ENCODE assay signal across 14 cellular contexts in the genomic region with DNA sequence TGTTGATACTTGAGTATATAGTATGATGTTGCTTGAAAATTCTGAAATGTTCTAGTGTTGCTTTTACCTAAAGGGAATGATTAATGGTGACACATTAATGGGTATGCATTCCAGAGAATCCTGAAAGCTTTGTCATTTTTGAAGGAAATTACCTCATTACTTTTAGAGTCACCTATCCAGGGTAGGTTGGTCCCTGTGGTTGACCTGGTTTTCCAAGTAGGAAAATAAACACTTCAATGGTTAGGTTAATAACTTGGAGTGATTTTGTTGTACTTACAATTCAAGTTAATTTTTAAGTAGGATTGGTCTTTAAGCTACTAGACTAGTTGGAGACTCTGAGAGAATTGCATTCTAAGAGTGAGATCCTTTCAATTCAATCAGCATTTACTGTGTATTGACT. TPM values are rescaled to one million over a fixed set of nuclear protein-coding genes. Genes with fewer than 3 reads are reported as not detected.
A peak's percentile ranks its signal among the peaks of the same experiment; 100 is the strongest.
DNase-seq lines count a peak whose midpoint lies in the region; ATAC-seq, FAIRE-seq and TF ChIP-seq lines count a peak whose summit lies in the region.
"Had no signal": no experiment of that assay in that cellular context is flagged by ENCODE, and none has a peak within 500 bp of the region (broad histone marks: within the 10 kb centered on the region; RNA-seq: fewer than 3 reads in every experiment).

No MANE protein-coding gene starts in this region.

- H3K36me3 Mint-ChIP-seq in CD8-positive, alpha-beta memory T cell: no peaks in the 10 kb centered on the region
- H3K36me3 Mint-ChIP-seq: naive thymus-derived CD8-positive, alpha-beta T cell had no signal

- TF ChIP-seq CTCF in bronchial epithelial cell (IDR thresholded peaks at IDR 0.05; ENCODE audit: insufficient read depth, low read length, severe bottlenecking) (no peak), tibial artery (IDR thresholded peaks at IDR 0.05) (no peak)

- no peak for ATAC-seq in HG02870 (IDR thresholded peaks at IDR 0.05; ENCODE audit: unreplicated experiment)
- ATAC-seq: activated CD8-positive, alpha-beta T cell treated with anti-CD3 and anti-CD28 coated beads, Interleukin-2, amount 10 ng/mL, durations not matched to agents 7 days and 5 days; naive thymus-derived CD8-positive, alpha-beta T cell had no signal

- intact Hi-C loops in tibial artery (cut with DNase I; ENCODE audit: low total_unique reads): no loop called here

- H2BK5ac ChIP-seq in mesendoderm (ENCODE audit: low read length): no peak overlapping the region

- H3K4ac ChIP-seq in mesendoderm (ENCODE audit: low read depth, low read length): no peak overlapping the region

- H3K79me2 ChIP-seq in mesendoderm (ENCODE audit: control insufficient read depth, insufficient read depth, low read length): no peaks in the 10 kb centered on the region

- no peak overlapping the region for H3K27ac ChIP-seq in mesendoderm (ENCODE audit: low read depth, low read length)
- H3K27ac ChIP-seq in tibial artery: no peak overlapping the region
- no peak overlapping the region for H3K27ac ChIP-seq in CD8-positive, alpha-beta memory T cell (ENCODE audit: low read depth, low read length)

- H3K4me3 Mint-ChIP-seq in CD8-positive, alpha-beta memory T cell: no peak overlapping the region
- H3K4me3 Mint-ChIP-seq: activated CD8-positive, alpha-beta T cell treated with anti-CD3 and anti-CD28 coated beads, Interleukin-2, amount 10 ng/mL, durations not matched to agents 7 days and 5 days; naive thymus-derived CD8-positive, alpha-beta T cell had no signal

- no peak for FAIRE-seq in bronchial epithelial cell (lab: Jason Lieb, UNC)

- no peak overlapping the region for H3K23ac ChIP-seq in mesendoderm (ENCODE audit: low read length)

- H3K56ac ChIP-seq in mesendoderm (ENCODE audit: low read length): no peak overlapping the region

- no peak overlapping the region for H4K5ac ChIP-seq in mesendoderm (ENCODE audit: low read length)

- H3K9ac ChIP-seq in mesendoderm (ENCODE audit: low read length): no peak overlapping the region

- H3K27ac Mint-ChIP-seq in CD8-positive, alpha-beta memory T cell: peak overlapping the region in 1 of 8 donors; percentile 11
- H3K27ac Mint-ChIP-seq: activated CD8-positive, alpha-beta T cell treated with anti-CD3 and anti-CD28 coated beads, Interleukin-2, amount 10 ng/mL, durations not matched to agents 7 days and 5 days; naive thymus-derived CD8-positive, alpha-beta T cell had no signal

- no peaks in the 10 kb centered on the region for H3K9me3 ChIP-seq in tibial artery
- no peaks in the 10 kb centered on the region for H3K9me3 ChIP-seq in CD8-positive, alpha-beta memory T cell (ENCODE audit: low read length)
- H3K9me3 ChIP-seq: uterus had no signal

- no peak overlapping the region for H3K4me3 ChIP-seq in bronchial epithelial cell (ENCODE audit: low read depth, low read length)
- no peak overlapping the region for H3K4me3 ChIP-seq in mesendoderm (ENCODE audit: low read length)
- no peak overlapping the region for H3K4me3 ChIP-seq in tibial artery
- no peak overlapping the region for H3K4me3 ChIP-seq in CD8-positive, alpha-beta memory T cell (ENCODE audit: low read length)
- H3K4me3 ChIP-seq: uterus had no signal

- no peak overlapping the region for H3K4me2 ChIP-seq in mesendoderm (ENCODE audit: low read length)

- H3K9me3 Mint-ChIP-seq in CD8-positive, alpha-beta memory T cell: peaks cover 0 to 5% (median 0%) of the 10 kb centered on the region in 5 donors

- no peaks in the 10 kb centered on the region for H3K4me1 Mint-ChIP-seq in CD8-positive, alpha-beta memory T cell
- H3K4me1 Mint-ChIP-seq: naive thymus-derived CD8-positive, alpha-beta T cell had no signal

- POLR2A ChIA-PET in CD8-positive, alpha-beta memory T cell (lab: Charles Lee): no interaction called here

- in situ Hi-C loops in Caki2 (cut with HindIII; ENCODE audit: low pct_unique_long_range_greater_than_20kb, low sequenced_read_pairs): no loop called here

- H3K4me1 ChIP-seq in mesendoderm (ENCODE audit: control insufficient read depth, low read depth, low read length): no peaks in the 10 kb centered on the region
- H3K4me1 ChIP-seq in tibial artery: peaks cover 0 to 61% (median 12%) of the 10 kb centered on the region in 4 donors
- no peaks in the 10 kb centered on the region for H3K4me1 ChIP-seq in CD8-positive, alpha-beta memory T cell (ENCODE audit: insufficient read depth, low read length)

- no peaks in the 10 kb centered on the region for H3K27me3 Mint-ChIP-seq in CD8-positive, alpha-beta memory T cell

- H3K36me3 ChIP-seq in bronchial epithelial cell (ENCODE audit: control insufficient read depth, insufficient read depth, low read length) (no peaks in the 10 kb centered on the region), mesendoderm (ENCODE audit: control insufficient read depth, insufficient read depth, low read length) (no peaks in the 10 kb centered on the region), tibial artery (no peaks in the 10 kb centered on the region)
- H3K36me3 ChIP-seq in CD8-positive, alpha-beta memory T cell (ENCODE audit: insufficient read depth, low read length): no peaks in the 10 kb centered on the region
- H3K36me3 ChIP-seq: uterus had no signal

- H2BK120ac ChIP-seq in mesendoderm (ENCODE audit: low read depth, low read length): no peak overlapping the region

- no peak overlapping the region for H2BK15ac ChIP-seq in mesendoderm (replicated peaks; ENCODE audit: low read depth)

- no peak overlapping the region for H2AK5ac ChIP-seq in mesendoderm (ENCODE audit: low read length)

- CTCF ChIA-PET in CD8-positive, alpha-beta memory T cell (lab: Charles Lee): no interaction called here

- H3K27me3 ChIP-seq in bronchial epithelial cell (ENCODE audit: control insufficient read depth, insufficient read depth, low read length) (no peaks in the 10 kb centered on the region), mesendoderm (ENCODE audit: insufficient read depth, low read length, poor library complexity) (no peaks in the 10 kb centered on the region), tibial artery (no peaks in the 10 kb centered on the region)
- no peaks in the 10 kb centered on the region for H3K27me3 ChIP-seq in CD8-positive, alpha-beta memory T cell (ENCODE audit: insufficient read depth, low read length, poor library complexity, severe bottlenecking)
- H3K27me3 ChIP-seq: uterus had no signal

- no peak overlapping the region for H4K8ac ChIP-seq in mesendoderm (ENCODE audit: low read depth, low read length)

- DNase-seq in Caki2 (ENCODE audit: low read depth) (peak; percentile 87), M059J (ENCODE audit: low read depth) (peak; percentile 88), bronchial epithelial cell (ENCODE audit: low read depth) (peak; percentile 95), mesendoderm (peak; percentile 74), tibial artery (no peak), NCI-H345 (lab: John Stamatoyannopoulos, UW) (no peak)
- DNase-seq in CD8-positive, alpha-beta memory T cell: no peak
- DNase-seq: activated CD8-positive, alpha-beta T cell treated with anti-CD3 and anti-CD28 coated beads, Interleukin-2, amount 10 ng/mL, durations not matched to agents 7 days and 5 days; activated naive CD4-positive, alpha-beta T cell treated with Interleukin-2 at 50 U/mL for 16 hours; DMS79 treated with DMSO at 0.1 percent for 48 hours; naive thymus-derived CD8-positive, alpha-beta T cell; T-helper 1 cell; uterus had no signal

- no peaks in the 10 kb centered on the region for H3K79me1 ChIP-seq in mesendoderm (ENCODE audit: low read length)

- no peak overlapping the region for H3K18ac ChIP-seq in mesendoderm (ENCODE audit: low read length)

RNA-seq across cellular contexts. Expression of gene MITF, which starts 31.0 kb away (rescaled TPM):
- total RNA-seq in Caki2 (2014; rRNA removed; shearing (Covaris generic); ENCODE audit: low replicate concordance): 26.3 and 32.1 TPM in 2 replicates
- total RNA-seq in M059J (2014; rRNA removed; shearing (Covaris generic)): 6.3 and 11.7 TPM in 2 replicates
- total RNA-seq in bronchial epithelial cell: 1.6 and 2.3 TPM in 2 replicates
- 1.1 TPM for polyA plus RNA-seq in mesendoderm (2013, experiment 1 of 2)
- 1.1 TPM for polyA plus RNA-seq in mesendoderm (2013, experiment 2 of 2)
- total RNA-seq in CD8-positive, alpha-beta memory T cell: under 1 TPM; 0.38 to 0.81 TPM
- not detected for polyA plus RNA-seq in CD8-positive, alpha-beta memory T cell
- total RNA-seq: activated CD8-positive, alpha-beta T cell treated with anti-CD3 and anti-CD28 coated beads, Interleukin-2, amount 10 ng/mL, durations not matched to agents 7 days and 5 days had no signal
- polyA plus RNA-seq: naive thymus-derived CD8-positive, alpha-beta T cell had no signal

Comparison
In these comparisons a context has a peak if more than half of its experiments do, and no peak if none do; other contexts are left out.
1. DNase-seq: peak in Caki2 (single experiment), M059J (single experiment), bronchial epithelial cell (single experiment) and mesendoderm (single experiment); none in tibial artery (0 of 2), NCI-H345 (single experiment) and CD8-positive, alpha-beta memory T cell (0 of 5).